14 cellular contexts compared by ENCODE assay signal in the genomic region with DNA sequence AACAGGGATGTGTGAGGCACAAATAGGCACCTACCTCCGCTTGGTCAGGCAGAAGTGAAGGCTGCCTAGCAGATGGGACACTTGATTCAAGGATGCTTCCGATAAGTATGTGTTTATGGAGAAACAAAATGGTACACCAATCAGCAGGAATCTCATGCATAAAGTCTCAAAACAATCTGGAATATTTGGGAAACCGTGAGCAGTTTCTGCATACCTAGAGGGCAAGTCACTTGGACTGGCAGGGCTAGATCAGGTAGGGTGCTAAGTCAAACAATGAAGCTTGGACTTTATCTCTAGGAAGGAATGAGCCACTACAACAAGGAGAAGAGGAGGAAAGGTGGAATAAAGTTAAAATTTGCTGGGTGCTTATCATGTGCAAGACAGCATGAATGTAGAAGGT. TPM values are rescaled to one million over a fixed set of nuclear protein-coding genes. Genes with fewer than 3 reads are reported as not detected.
DNase-seq lines count a peak whose midpoint lies in the region; TF ChIP-seq lines count a peak whose summit lies in the region.
"Had no signal": no experiment of that assay in that cellular context is flagged by ENCODE, and none has a peak within 500 bp of the region (broad histone marks: within the 10 kb centered on the region; RNA-seq: fewer than 3 reads in every experiment).

No MANE protein-coding gene starts in this region.

- H3K4me1 ChIP-seq in KMS-11 (ENCODE audit: low read depth, poor library complexity, severe bottlenecking), result peaks cover 30% of the 10 kb centered on the region
- H3K4me1 ChIP-seq in thyroid gland, result peaks cover 46 to 70% of the 10 kb centered on the region in 2 donors
- H3K4me1 ChIP-seq: BE2C had no signal

- no peaks in the 10 kb centered on the region for H3K79me2 ChIP-seq in KMS-11 (ENCODE audit: insufficient read depth, low read depth)

- no peaks in the 10 kb centered on the region for H3K9me3 ChIP-seq in thyroid gland
- H3K9me3 ChIP-seq: BE2C had no signal

- H3K4me3 ChIP-seq in KMS-11 (IDR thresholded peaks at IDR 0.05; ENCODE audit: insufficient read depth, low read depth, low read length) (no peak overlapping the region), thyroid gland (replicated peaks in 1 of 3) (no peak overlapping the region)

- no peak overlapping the region for H3K9ac ChIP-seq in KMS-11

- peaks cover 50% of the 10 kb centered on the region for H3K27me3 Mint-ChIP-seq in brain

- intact Hi-C loops in thyroid gland (cut with DNase I), result no loop called here

- TF ChIP-seq POLR2A in thyroid gland (IDR thresholded peaks at IDR 0.05), result no peak

- WGBS in thyroid gland, 2 donors, result 78 to 81% methylated on average over 3 of the region's 3 CpGs

- no peaks in the 10 kb centered on the region for H3K9me3 Mint-ChIP-seq in brain
- H3K9me3 Mint-ChIP-seq: CD8-positive, alpha-beta T cell had no signal

- no peak overlapping the region for H2AFZ ChIP-seq in KMS-11 (ENCODE audit: low read depth)

- H3K27ac ChIP-seq in KMS-11 (no peak overlapping the region), thyroid gland (peak overlapping the region in 2 of 3 donors; percentile 34 to 72), caudate nucleus (ENCODE audit: low read depth, low read length) (no peak overlapping the region)
- H3K27ac ChIP-seq: HL-60 had no signal

- peaks cover 35% of the 10 kb centered on the region for H3K4me1 Mint-ChIP-seq in brain

- no peaks in the 10 kb centered on the region; the same call in 1 of the 2 replicates for H3K27me3 ChIP-seq in KMS-11 (ENCODE audit: insufficient read depth, low read depth)
- no peaks in the 10 kb centered on the region for H3K27me3 ChIP-seq in thyroid gland

- H3K27ac Mint-ChIP-seq in brain, result peak overlapping the region in 2 of 5 experiments; percentile 17 to 47
- H3K27ac Mint-ChIP-seq: CD14-positive monocyte; CD8-positive, alpha-beta T cell had no signal

- no peaks in the 10 kb centered on the region for H3K36me3 Mint-ChIP-seq in brain
- H3K36me3 Mint-ChIP-seq: CD14-positive monocyte; CD8-positive, alpha-beta T cell had no signal

- H3K36me3 ChIP-seq in KMS-11 (ENCODE audit: insufficient read depth), result no peaks in the 10 kb centered on the region
- H3K36me3 ChIP-seq in thyroid gland, result no peaks in the 10 kb centered on the region
- H3K36me3 ChIP-seq: BE2C had no signal

- DNase-seq in kidney tubule cell (ENCODE audit: low spot score) (peak; percentile 76), thyroid gland (no peak), NCI-H2227 treated with DMSO at 0.1 percent for 48 hours (lab: John Stamatoyannopoulos, UW) (no peak), caudate nucleus (lab: John Stamatoyannopoulos, UW) (no peak), AG08395 (ENCODE audit: low spot score) (no peak)
- DNase-seq: BE2C; CD8-positive, alpha-beta T cell; COR-L47; DMS53; GF-D8 had no signal

- H4K20me1 ChIP-seq in KMS-11 (ENCODE audit: insufficient read depth), result no peaks in the 10 kb centered on the region

- TF ChIP-seq CTCF in KMS-11 (conservative IDR thresholded peaks at IDR 0.05; ENCODE audit: low read depth, low read length), result no peak
- no peak for TF ChIP-seq CTCF in brain (conservative IDR thresholded peaks at IDR 0.05)
- no peak for TF ChIP-seq CTCF in thyroid gland (IDR thresholded peaks at IDR 0.05)

- peak overlapping the region in 3 of 5 experiments; percentile 18 to 57 (median 21) for H3K4me3 Mint-ChIP-seq in brain
- H3K4me3 Mint-ChIP-seq: CD14-positive monocyte; CD8-positive, alpha-beta T cell had no signal

- H3K4me2 ChIP-seq in KMS-11, result peak overlapping the region; percentile 30; the same call in 1 of the 2 replicates

RNA-seq across cellular contexts. Expression of gene EPB41L4A, which starts 5.5 kb away (rescaled TPM):
- 9.6 TPM for polyA plus RNA-seq in brain (ENCODE audit: insufficient read depth, low read depth, low replicate concordance)
- 10 to 100 TPM; 31.9 to 44.2 (median 37.5) TPM for total RNA-seq in thyroid gland

Comparison
In these comparisons a context has a peak if more than half of its experiments do, and no peak if none do; other contexts are left out.
1. H3K27ac ChIP-seq: peak in thyroid gland (2 of 3); none in KMS-11 (single experiment) and caudate nucleus (single experiment).